Comparison of ENCODE assay signal across 8 cellular contexts in genomic region chr2:54723300-54724149, GRCh38. TPM values are rescaled to one million over a fixed set of nuclear protein-coding genes. Genes with fewer than 3 reads are reported as not detected.
A peak's percentile ranks its signal among the peaks of the same experiment; 100 is the strongest.
DNase-seq lines count a peak whose midpoint lies in the region; ATAC-seq and TF ChIP-seq lines count a peak whose summit lies in the region.

EML6 (plus strand) TSS chr2:54723662; CDS start chr2:54725062, 1,400 bp downstream.

- CTCF ChIA-PET in T-cell (lab: Charles Lee), result interaction anchor here in 1 of 2 donors (0.6 to 1.5 kb wide), 7 partner anchors 14 to 973 kb away, joined by 3 to 4 read pairs (median 3); no protein-coding TSS in a partner anchor

- POLR2A ChIA-PET in T-cell (lab: Charles Lee), result interaction anchor here in 1 of 2 donors (0.9 kb wide), 1 partner anchor 165 kb away, joined by 3 read pairs; no protein-coding TSS in a partner anchor

- peak; percentile 92 for DNase-seq in NCI-H1436 treated with DMSO at 0.1 percent for 48 hours (lab: John Stamatoyannopoulos, UW)
- peak; percentile 93 to 100 (median 99) for DNase-seq in T-cell
- DNase-seq in amniotic stem cell (lab: John Stamatoyannopoulos, UW), result peak; percentile 98
- DNase-seq in left cardiac atrium, result peak; percentile 99
- peak; percentile 99 for DNase-seq in posterior vena cava (ENCODE audit: low spot score)
- peak; percentile 97 for DNase-seq in ureter (ENCODE audit: low spot score)

- peak within 1 kb of the TSS; percentile 47 to 79 for H3K27ac Mint-ChIP-seq in T-cell

- TF ChIP-seq CTCF in GM12875 (IDR thresholded peaks at IDR 0.05; ENCODE audit: borderline replicate concordance, insufficient read depth, low read depth, low read length), result peak; percentile 57

- H3K4me3 ChIP-seq in GM12875 (ENCODE audit: low read depth, low read length), result peak within 1 kb of the TSS; percentile 78

- intact Hi-C loops in left cardiac atrium (cut with DNase I), result loop anchor here in 1 of 2 donors (10.0 kb wide), 2 partner anchors 111 to 451 kb away; no protein-coding TSS in a partner anchor
- intact Hi-C loops in posterior vena cava (cut with DNase I), result loop anchor here in 1 of 2 donors (10.0 kb wide), 1 partner anchor 91 kb away; no protein-coding TSS in a partner anchor

- H3K36me3 Mint-ChIP-seq in T-cell, result no peaks in the 10 kb centered on the region

- peak within 1 kb of the TSS; percentile 85 to 92 (median 86) for H3K4me3 Mint-ChIP-seq in T-cell

- H3K4me1 Mint-ChIP-seq in T-cell, result peaks cover 15 to 23% (median 16%) of the 10 kb centered on the region in 3 donors

- peak; percentile 99 for ATAC-seq in HG02852 (IDR thresholded peaks at IDR 0.05; ENCODE audit: unreplicated experiment)
- ATAC-seq in T-cell (replicated peaks in 1 of 4), result peak; percentile 93 to 98 (median 96)
- ATAC-seq in left cardiac atrium, result peak; percentile 99 to 100

- H3K9me3 Mint-ChIP-seq in T-cell, result no peaks in the 10 kb centered on the region

- H3K27me3 Mint-ChIP-seq in T-cell, result peaks cover 38 to 47% of the 10 kb centered on the region in 2 donors

RNA-seq across cellular contexts. Expression of gene EML6, which starts in this region (rescaled TPM):
- total RNA-seq in T-cell (1 to 10 TPM; 1.3 to 2.6 (median 1.8) TPM), left cardiac atrium (under 1 TPM; 0.52 to 0.62 TPM), posterior vena cava (10 to 100 TPM in 1 of 2 donors, 1 to 10 TPM in 1; 3.2 to 12.1 TPM), ureter (5.4 TPM)

Comparison
In these comparisons a context has a peak if more than half of its experiments do, and no peak if none do; other contexts are left out.
1. Peak in every context shown above with its lines: DNase-seq, ATAC-seq and H3K4me3 ChIP-seq.
2. Peak in DNase-seq and ATAC-seq in left cardiac atrium; RNA of the gene not detected or under 1 TPM.